In the genomic region with DNA sequence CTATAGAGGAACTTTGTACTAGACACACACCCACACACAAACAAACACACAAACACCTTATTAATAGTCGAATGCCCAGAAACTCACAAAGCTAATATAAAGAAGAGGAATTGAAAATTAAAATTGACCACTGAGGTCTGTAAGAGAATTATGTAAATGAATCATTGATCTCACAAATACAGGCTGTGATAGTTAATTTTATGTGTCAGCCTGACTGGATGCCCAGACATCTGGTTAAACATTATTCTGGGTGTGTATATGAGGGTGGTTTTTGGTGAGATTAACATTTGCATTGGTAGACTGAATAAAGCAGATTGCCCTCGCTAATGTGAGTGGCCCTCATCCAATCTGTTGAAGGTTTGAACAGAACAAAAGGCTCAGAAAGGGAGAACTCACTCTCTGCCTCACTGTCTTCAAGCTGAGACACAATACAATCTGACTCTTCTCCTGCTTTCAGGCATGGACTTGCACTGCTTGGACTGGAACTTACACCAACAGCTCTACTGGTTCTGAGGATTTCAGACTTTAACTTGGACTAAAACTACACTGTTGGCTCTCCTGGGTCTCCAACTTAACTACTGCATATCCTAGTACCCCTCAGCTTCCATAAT, we compare ENCODE assay signal across 21 cellular contexts.
A peak's percentile ranks its signal among the peaks of the same experiment; 100 is the strongest.
DNase-seq lines count a peak whose midpoint lies in the region; ATAC-seq and FAIRE-seq lines count a peak whose summit lies in the region.
"Had no signal": no experiment of that assay in that cellular context is flagged by ENCODE, and none has a peak within 500 bp of the region (broad histone marks: within the 10 kb centered on the region; RNA-seq: fewer than 3 reads in every experiment).

No MANE protein-coding gene starts in this region.

- in situ Hi-C loops in Caki2 (cut with HindIII; ENCODE audit: low pct_unique_long_range_greater_than_20kb, low sequenced_read_pairs), result no loop called here

- DNase-seq in Caki2 (ENCODE audit: low read depth), result peak; percentile 26
- DNase-seq in RCC 7860 (ENCODE audit: low spot score), result peak; percentile 30
- DNase-seq in H4 (ENCODE audit: low spot score), result no peak
- DNase-seq in GM03348 (ENCODE audit: low spot score), result no peak
- DNase-seq in D341Med (ENCODE audit: low spot score), result no peak
- DNase-seq: activated CD4-positive, alpha-beta T cell treated with anti-CD3 and anti-CD28 coated beads for 48 hours; activated naive CD8-positive, alpha-beta T cell treated with anti-CD3 and anti-CD28 coated beads, Interleukin-2, amount 50 U/mL, for 24 hours; activated T-cell treated with anti-CD3 and anti-CD28 coated beads, Interleukin-2, amount 50 U/mL, for 1 hour; CD4-positive, alpha-beta memory T cell; erythroblast; hippocampal formation; left ventricle myocardium inferior; naive B cell; NCI-H1417 treated with DMSO at 0.1 percent for 48 hours; NCI-H510A; Peyer's patch; stimulated activated CD4-positive, alpha-beta T cell treated with anti-CD3 and anti-CD28 coated beads, Interleukin-15, amount 100 ng/mL, for 24 hours had no signal

- peak; percentile 72 for ATAC-seq in GM19043 (IDR thresholded peaks at IDR 0.05; ENCODE audit: low read depth, unreplicated experiment)
- ATAC-seq in HG02943 (IDR thresholded peaks at IDR 0.05; ENCODE audit: low read depth, unreplicated experiment), result peak; percentile 73
- ATAC-seq in GM21528 (IDR thresholded peaks at IDR 0.05; ENCODE audit: low FRiP score, unreplicated experiment), result no peak
- ATAC-seq: A549; activated naive CD8-positive, alpha-beta T cell treated with anti-CD3 and anti-CD28 coated beads, Interleukin-2, amount 50 U/mL, for 24 hours had no signal

- peak; percentile 76 for FAIRE-seq in RCC 7860 (lab: Jason Lieb, UNC)
- FAIRE-seq: A549 had no signal

Comparison
In these comparisons a context has a peak if more than half of its experiments do, and no peak if none do; other contexts are left out.
1. DNase-seq: peak in Caki2 (single experiment) and RCC 7860 (single experiment); none in H4 (single experiment), GM03348 (single experiment) and D341Med (single experiment).